1 cellular context compared by ENCODE assay signal in genomic region chr6:21451546-21452013, GRCh38.
TF ChIP-seq lines count a peak whose summit lies in the region.

No MANE protein-coding gene starts in this region.

TF ChIP-seq in HepG2, 621 proteins besides CTCF, POLR2A, EP300 and RAD21 (continued from another document and continues in another):
- TF ChIP-seq CEBPZ (IDR thresholded peaks at IDR 0.05; ENCODE audit: low read length), result no peak
- TF ChIP-seq HNRNPK (IDR thresholded peaks at IDR 0.05; ENCODE audit: low read depth, low read length, poor library complexity, severe bottlenecking), result no peak
- no peak for TF ChIP-seq EEA1 (CRISPR knock-in tag; IDR thresholded peaks at IDR 0.05; ENCODE audit: borderline replicate concordance)
- TF ChIP-seq, protein P1, sequence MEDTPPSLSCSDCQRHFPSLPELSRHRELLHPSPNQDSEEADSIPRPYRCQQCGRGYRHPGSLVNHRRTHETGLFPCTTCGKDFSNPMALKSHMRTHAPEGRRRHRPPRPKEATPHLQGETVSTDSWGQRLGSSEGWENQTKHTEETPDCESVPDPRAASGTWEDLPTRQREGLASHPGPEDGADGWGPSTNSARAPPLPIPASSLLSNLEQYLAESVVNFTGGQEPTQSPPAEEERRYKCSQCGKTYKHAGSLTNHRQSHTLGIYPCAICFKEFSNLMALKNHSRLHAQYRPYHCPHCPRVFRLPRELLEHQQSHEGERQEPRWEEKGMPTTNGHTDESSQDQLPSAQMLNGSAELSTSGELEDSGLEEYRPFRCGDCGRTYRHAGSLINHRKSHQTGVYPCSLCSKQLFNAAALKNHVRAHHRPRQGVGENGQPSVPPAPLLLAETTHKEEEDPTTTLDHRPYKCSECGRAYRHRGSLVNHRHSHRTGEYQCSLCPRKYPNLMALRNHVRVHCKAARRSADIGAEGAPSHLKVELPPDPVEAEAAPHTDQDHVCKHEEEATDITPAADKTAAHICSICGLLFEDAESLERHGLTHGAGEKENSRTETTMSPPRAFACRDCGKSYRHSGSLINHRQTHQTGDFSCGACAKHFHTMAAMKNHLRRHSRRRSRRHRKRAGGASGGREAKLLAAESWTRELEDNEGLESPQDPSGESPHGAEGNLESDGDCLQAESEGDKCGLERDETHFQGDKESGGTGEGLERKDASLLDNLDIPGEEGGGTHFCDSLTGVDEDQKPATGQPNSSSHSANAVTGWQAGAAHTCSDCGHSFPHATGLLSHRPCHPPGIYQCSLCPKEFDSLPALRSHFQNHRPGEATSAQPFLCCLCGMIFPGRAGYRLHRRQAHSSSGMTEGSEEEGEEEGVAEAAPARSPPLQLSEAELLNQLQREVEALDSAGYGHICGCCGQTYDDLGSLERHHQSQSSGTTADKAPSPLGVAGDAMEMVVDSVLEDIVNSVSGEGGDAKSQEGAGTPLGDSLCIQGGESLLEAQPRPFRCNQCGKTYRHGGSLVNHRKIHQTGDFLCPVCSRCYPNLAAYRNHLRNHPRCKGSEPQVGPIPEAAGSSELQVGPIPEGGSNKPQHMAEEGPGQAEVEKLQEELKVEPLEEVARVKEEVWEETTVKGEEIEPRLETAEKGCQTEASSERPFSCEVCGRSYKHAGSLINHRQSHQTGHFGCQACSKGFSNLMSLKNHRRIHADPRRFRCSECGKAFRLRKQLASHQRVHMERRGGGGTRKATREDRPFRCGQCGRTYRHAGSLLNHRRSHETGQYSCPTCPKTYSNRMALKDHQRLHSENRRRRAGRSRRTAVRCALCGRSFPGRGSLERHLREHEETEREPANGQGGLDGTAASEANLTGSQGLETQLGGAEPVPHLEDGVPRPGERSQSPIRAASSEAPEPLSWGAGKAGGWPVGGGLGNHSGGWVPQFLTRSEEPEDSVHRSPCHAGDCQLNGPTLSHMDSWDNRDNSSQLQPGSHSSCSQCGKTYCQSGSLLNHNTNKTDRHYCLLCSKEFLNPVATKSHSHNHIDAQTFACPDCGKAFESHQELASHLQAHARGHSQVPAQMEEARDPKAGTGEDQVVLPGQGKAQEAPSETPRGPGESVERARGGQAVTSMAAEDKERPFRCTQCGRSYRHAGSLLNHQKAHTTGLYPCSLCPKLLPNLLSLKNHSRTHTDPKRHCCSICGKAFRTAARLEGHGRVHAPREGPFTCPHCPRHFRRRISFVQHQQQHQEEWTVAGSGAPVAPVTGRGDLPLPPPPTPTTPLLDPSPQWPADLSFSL (CRISPR knock-in tag; IDR thresholded peaks at IDR 0.05), result no peak
- TF ChIP-seq ZNF343 (CRISPR knock-in tag; IDR thresholded peaks at IDR 0.05), result no peak
- TF ChIP-seq KDM5A (IDR thresholded peaks at IDR 0.05; ENCODE audit: borderline replicate concordance, low read length), result no peak
- peak; percentile 99 for TF ChIP-seq FOXA1 (IDR thresholded peaks at IDR 0.05)
- TF ChIP-seq FOXA1 (CRISPR knock-in tag; IDR thresholded peaks at IDR 0.05), result peak; percentile 89
- TF ChIP-seq HBP1 (CRISPR knock-in tag; IDR thresholded peaks at IDR 0.05; ENCODE audit: low read depth), result no peak
- TF ChIP-seq ZNF3 (CRISPR knock-in tag; IDR thresholded peaks at IDR 0.05), result 0 out of 2 replicates have a peak, but pooled peaks have one; percentile 59
- no peak for TF ChIP-seq ZNF572 (CRISPR knock-in tag; IDR thresholded peaks at IDR 0.05)
- no peak for TF ChIP-seq ZNF496 (CRISPR knock-in tag; IDR thresholded peaks at IDR 0.05; ENCODE audit: insufficient replicate concordance)
- TF ChIP-seq SNRNP70 (IDR thresholded peaks at IDR 0.05; ENCODE audit: low read depth, low read length), result no peak
- TF ChIP-seq ZNF225 (CRISPR knock-in tag; IDR thresholded peaks at IDR 0.05), result no peak
- TF ChIP-seq ZNF20 (CRISPR knock-in tag; IDR thresholded peaks at IDR 0.05), result no peak
- TF ChIP-seq ZNF674 (CRISPR knock-in tag; IDR thresholded peaks at IDR 0.05; ENCODE audit: low read depth), result no peak
- no peak for TF ChIP-seq CCDC6 (CRISPR knock-in tag; IDR thresholded peaks at IDR 0.05)
- TF ChIP-seq, protein P2, sequence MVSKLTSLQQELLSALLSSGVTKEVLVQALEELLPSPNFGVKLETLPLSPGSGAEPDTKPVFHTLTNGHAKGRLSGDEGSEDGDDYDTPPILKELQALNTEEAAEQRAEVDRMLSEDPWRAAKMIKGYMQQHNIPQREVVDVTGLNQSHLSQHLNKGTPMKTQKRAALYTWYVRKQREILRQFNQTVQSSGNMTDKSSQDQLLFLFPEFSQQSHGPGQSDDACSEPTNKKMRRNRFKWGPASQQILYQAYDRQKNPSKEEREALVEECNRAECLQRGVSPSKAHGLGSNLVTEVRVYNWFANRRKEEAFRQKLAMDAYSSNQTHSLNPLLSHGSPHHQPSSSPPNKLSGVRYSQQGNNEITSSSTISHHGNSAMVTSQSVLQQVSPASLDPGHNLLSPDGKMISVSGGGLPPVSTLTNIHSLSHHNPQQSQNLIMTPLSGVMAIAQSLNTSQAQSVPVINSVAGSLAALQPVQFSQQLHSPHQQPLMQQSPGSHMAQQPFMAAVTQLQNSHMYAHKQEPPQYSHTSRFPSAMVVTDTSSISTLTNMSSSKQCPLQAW (CRISPR knock-in tag; IDR thresholded peaks at IDR 0.05), result no peak; the same call in 1 of the 2 replicates
- no peak for TF ChIP-seq HMGXB3 (CRISPR knock-in tag; IDR thresholded peaks at IDR 0.05; ENCODE audit: borderline replicate concordance)
- TF ChIP-seq GATA4 (IDR thresholded peaks at IDR 0.05; ENCODE audit: borderline replicate concordance, low read depth), result peak; percentile 31; the same call in 1 of the 2 replicates
- peak; percentile 94; the same call in 1 of the 2 replicates for TF ChIP-seq NFIC (IDR thresholded peaks at IDR 0.05; ENCODE audit: low read length)
- no peak for TF ChIP-seq ZBTB39 (CRISPR knock-in tag; IDR thresholded peaks at IDR 0.05)
- peak; percentile 62 for TF ChIP-seq SP5 (CRISPR knock-in tag; IDR thresholded peaks at IDR 0.05; ENCODE audit: borderline replicate concordance, low read depth)
- peak; percentile 83; the same call in 1 of the 2 replicates for TF ChIP-seq ZFP1 (CRISPR knock-in tag; IDR thresholded peaks at IDR 0.05)
- no peak for TF ChIP-seq ZC3H4 (CRISPR knock-in tag; IDR thresholded peaks at IDR 0.05; ENCODE audit: borderline replicate concordance)
- TF ChIP-seq GATAD1 (CRISPR knock-in tag; IDR thresholded peaks at IDR 0.05), result peak; percentile 42; the same call in 1 of the 2 replicates
